ENCODE assay signal across 8 cellular contexts in genomic region chr20:8132015-8132631, GRCh38. TPM values are rescaled to one million over a fixed set of nuclear protein-coding genes. Genes with fewer than 3 reads are reported as not detected.
DNase-seq lines count a peak whose midpoint lies in the region; ATAC-seq and TF ChIP-seq lines count a peak whose summit lies in the region.

Gene PLCB1 (plus strand): TSS chr20:8132266. CDS start chr20:8132652, 386 bp downstream.

- no peaks in the 10 kb centered on the region for H3F3A ChIP-seq in PC-3 (ENCODE audit: low read length, unreplicated experiment)

- WGBS in HUES64, result under 1% methylated on average over 70 of the region's 71 CpGs

- H3K79me2 ChIP-seq in PC-3 (ENCODE audit: low read length), result no peaks in the 10 kb centered on the region

- peak; percentile 72 to 91 (median 80) for DNase-seq in CD8-positive, alpha-beta memory T cell
- DNase-seq in PC-3 (peak; percentile 72), fibroblast of gingiva (ENCODE audit: low read depth) (peak; percentile 81), myocyte (ENCODE audit: low read depth) (peak; percentile 48)
- DNase-seq in activated T-helper 1 cell treated with anti-CD3 and anti-CD28 coated beads, Interleukin-12 subunit alpha, Interleukin-12 subunit beta, Interleukin-2, Interleukin-4 antibody, amounts not matched to agents 30 ng/mL and 10 ng/mL and 1 ng/mL, durations not matched to agents 14 hours and 24 hours and 36 hours (ENCODE audit: low spot score), result peak; percentile 59
- peak; percentile 54 to 75 for DNase-seq in stimulated activated CD8-positive, alpha-beta memory T cell treated with anti-CD3 and anti-CD28 coated beads, Interleukin-7, amount 100 ng/mL, for 4 hours (ENCODE audit: low read depth in 2 of 2)

- peak within 1 kb of the TSS; percentile 69 for H2AFZ ChIP-seq in PC-3 (ENCODE audit: low read length)

- CTCF ChIA-PET in CD8-positive, alpha-beta memory T cell (lab: Charles Lee), result interaction anchor here (0.7 to 4.0 kb wide), 14 partner anchors 9 to 590 kb away, joined by 3 to 20 read pairs (median 4); no protein-coding TSS in a partner anchor
- CTCF ChIA-PET in PC-3 (lab: Charles Lee), result interaction anchor here (0.6 to 0.7 kb wide), 2 partner anchors 151 to 590 kb away, joined by 3 read pairs; no protein-coding TSS in a partner anchor

- ATAC-seq in GM21381 (IDR thresholded peaks at IDR 0.05; ENCODE audit: unreplicated experiment), result peak; percentile 75
- ATAC-seq in PC-3, result peak; percentile 92

- H3K27me3 Mint-ChIP-seq in CD8-positive, alpha-beta memory T cell, result peaks cover 8 to 11% of the 10 kb centered on the region in 2 donors
- H3K27me3 Mint-ChIP-seq in activated T-helper 1 cell treated with anti-CD3 and anti-CD28 coated beads, Interleukin-12 subunit alpha, Interleukin-12 subunit beta, Interleukin-2, Interleukin-4 antibody, amounts not matched to agents 30 ng/mL and 10 ng/mL and 1 ng/mL, durations not matched to agents 14 hours and 24 hours and 36 hours (ENCODE audit: insufficient read depth), result peaks cover 31% of the 10 kb centered on the region

- H3K4me1 ChIP-seq in CD8-positive, alpha-beta memory T cell (ENCODE audit: insufficient read depth, low read length), result peaks cover 12% of the 10 kb centered on the region
- peaks cover 20% of the 10 kb centered on the region; the same call in 1 of the 2 replicates for H3K4me1 ChIP-seq in HUES64 (ENCODE audit: insufficient read depth, low read length)
- 0 out of 2 replicates have a peak, but pooled peaks cover 5% of the 10 kb centered on the region for H3K4me1 ChIP-seq in PC-3 (ENCODE audit: insufficient read depth, low read length)

- no peaks in the 10 kb centered on the region for H3K9me3 ChIP-seq in CD8-positive, alpha-beta memory T cell (ENCODE audit: low read length)
- H3K9me3 ChIP-seq in HUES64 (ENCODE audit: insufficient read depth, low read depth, low read length) (no peaks in the 10 kb centered on the region), PC-3 (ENCODE audit: low read length) (no peaks in the 10 kb centered on the region)

- H4K20me1 ChIP-seq in PC-3 (ENCODE audit: low read length), result no peaks in the 10 kb centered on the region

- BruUV-seq in PC-3 (replicated peaks; lab: Mats Ljungman, UMichigan), result no TSS peak

- H3K4me3 Mint-ChIP-seq in CD8-positive, alpha-beta memory T cell, result peak within 1 kb of the TSS; percentile 82 to 93 (median 91)
- H3K4me3 Mint-ChIP-seq in activated T-helper 1 cell treated with anti-CD3 and anti-CD28 coated beads, Interleukin-12 subunit alpha, Interleukin-12 subunit beta, Interleukin-2, Interleukin-4 antibody, amounts not matched to agents 30 ng/mL and 10 ng/mL and 1 ng/mL, durations not matched to agents 14 hours and 24 hours and 36 hours, result peak within 1 kb of the TSS; percentile 75

- peaks cover 13% of the 10 kb centered on the region for H3K27me3 ChIP-seq in CD8-positive, alpha-beta memory T cell (ENCODE audit: insufficient read depth, low read length, poor library complexity, severe bottlenecking)
- H3K27me3 ChIP-seq in HUES64 (ENCODE audit: insufficient read depth, low read length) (peaks cover 42% of the 10 kb centered on the region), PC-3 (ENCODE audit: low read length) (peaks cover 79% of the 10 kb centered on the region)

- H3K9me2 ChIP-seq in PC-3 (replicated peaks; ENCODE audit: low read length), result no peaks in the 10 kb centered on the region

- H3K4me2 ChIP-seq in PC-3 (ENCODE audit: low read length), result peak within 1 kb of the TSS; percentile 87

- H3K36me3 Mint-ChIP-seq in CD8-positive, alpha-beta memory T cell, result no peaks in the 10 kb centered on the region
- no peaks in the 10 kb centered on the region for H3K36me3 Mint-ChIP-seq in activated T-helper 1 cell treated with anti-CD3 and anti-CD28 coated beads, Interleukin-12 subunit alpha, Interleukin-12 subunit beta, Interleukin-2, Interleukin-4 antibody, amounts not matched to agents 30 ng/mL and 10 ng/mL and 1 ng/mL, durations not matched to agents 14 hours and 24 hours and 36 hours (ENCODE audit: low read depth)

- no peaks in the 10 kb centered on the region for H3K36me3 ChIP-seq in CD8-positive, alpha-beta memory T cell (ENCODE audit: insufficient read depth, low read length)
- H3K36me3 ChIP-seq in HUES64 (ENCODE audit: insufficient read depth, low read length) (no peaks in the 10 kb centered on the region), PC-3 (ENCODE audit: low read depth, low read length) (no peaks in the 10 kb centered on the region)

- no peaks in the 10 kb centered on the region for H3K9me3 Mint-ChIP-seq in CD8-positive, alpha-beta memory T cell
- H3K9me3 Mint-ChIP-seq in activated T-helper 1 cell treated with anti-CD3 and anti-CD28 coated beads, Interleukin-12 subunit alpha, Interleukin-12 subunit beta, Interleukin-2, Interleukin-4 antibody, amounts not matched to agents 30 ng/mL and 10 ng/mL and 1 ng/mL, durations not matched to agents 14 hours and 24 hours and 36 hours, result no peaks in the 10 kb centered on the region

- H3K4me1 Mint-ChIP-seq in CD8-positive, alpha-beta memory T cell, result peaks cover 27 to 39% (median 35%) of the 10 kb centered on the region in 3 donors
- peaks cover 5% of the 10 kb centered on the region for H3K4me1 Mint-ChIP-seq in activated T-helper 1 cell treated with anti-CD3 and anti-CD28 coated beads, Interleukin-12 subunit alpha, Interleukin-12 subunit beta, Interleukin-2, Interleukin-4 antibody, amounts not matched to agents 30 ng/mL and 10 ng/mL and 1 ng/mL, durations not matched to agents 14 hours and 24 hours and 36 hours (ENCODE audit: low read depth)

- H3K9ac ChIP-seq in HUES64 (ENCODE audit: low read depth, low read length) (peak within 1 kb of the TSS; percentile 64), PC-3 (ENCODE audit: low read length) (no peak within 1 kb of the TSS)

- intact Hi-C loops in PC-3 (cut with micrococcal nuclease), result loop anchor here (1.0 to 5.0 kb wide), 3 partner anchors 150 to 590 kb away; no protein-coding TSS in a partner anchor
- intact Hi-C loops in activated T-helper 1 cell treated with anti-CD3 and anti-CD28 coated beads, Interleukin-12 subunit alpha, Interleukin-12 subunit beta, Interleukin-2, Interleukin-4 antibody, amounts not matched to agents 30 ng/mL and 10 ng/mL and 1 ng/mL, durations not matched to agents 14 hours and 24 hours and 36 hours (cut with micrococcal nuclease), result loop anchor here (1.0 to 5.0 kb wide), 10 partner anchors 25 to 605 kb away; no protein-coding TSS in a partner anchor

- H3K4me3 ChIP-seq in CD8-positive, alpha-beta memory T cell (ENCODE audit: low read length), result peak within 1 kb of the TSS; percentile 56
- H3K4me3 ChIP-seq in HUES64 (ENCODE audit: low read length) (peak within 1 kb of the TSS; percentile 71), PC-3 (ENCODE audit: low read length) (peak within 1 kb of the TSS; percentile 56)

- peak; percentile 74 for TF ChIP-seq CTCF in PC-3 (conservative IDR thresholded peaks at IDR 0.05; ENCODE audit: low read depth, low read length)

- POLR2A ChIA-PET in CD8-positive, alpha-beta memory T cell (lab: Charles Lee), result interaction anchor here (1.4 kb wide), 1 partner anchor 22 kb away, joined by 9 read pairs; no protein-coding TSS in a partner anchor
- POLR2A ChIA-PET in PC-3 (lab: Charles Lee; ENCODE audit: unreplicated experiment), result no interaction called here

- no peak within 1 kb of the TSS for H3K27ac ChIP-seq in CD8-positive, alpha-beta memory T cell (ENCODE audit: low read depth, low read length)
- H3K27ac ChIP-seq in HUES64 (ENCODE audit: low read depth, low read length) (no peak within 1 kb of the TSS), PC-3 (ENCODE audit: low read length) (no peak within 1 kb of the TSS)

- H3K27ac Mint-ChIP-seq in CD8-positive, alpha-beta memory T cell, result peak within 1 kb of the TSS in 7 of 8 donors; percentile 48 to 88 (median 75)
- no peak within 1 kb of the TSS for H3K27ac Mint-ChIP-seq in activated T-helper 1 cell treated with anti-CD3 and anti-CD28 coated beads, Interleukin-12 subunit alpha, Interleukin-12 subunit beta, Interleukin-2, Interleukin-4 antibody, amounts not matched to agents 30 ng/mL and 10 ng/mL and 1 ng/mL, durations not matched to agents 14 hours and 24 hours and 36 hours

RNA-seq across cellular contexts. Expression of gene PLCB1, which starts in this region (rescaled TPM):
- total RNA-seq in CD8-positive, alpha-beta memory T cell, result 1 to 10 TPM; 8.5 to 9.9 TPM
- 8.8 TPM for polyA plus RNA-seq in CD8-positive, alpha-beta memory T cell
- polyA plus RNA-seq in HUES64 (2013, experiment 1 of 2), result 5.1 TPM
- polyA plus RNA-seq in HUES64 (2013, experiment 2 of 2), result 7.2 TPM
- total RNA-seq in PC-3 (2014; rRNA removed) (4.4 TPM in 2 replicates), myocyte (0.26 and 0.29 TPM in 2 replicates)
- total RNA-seq in activated T-helper 1 cell treated with anti-CD3 and anti-CD28 coated beads, Interleukin-12 subunit alpha, Interleukin-12 subunit beta, Interleukin-2, Interleukin-4 antibody, amounts not matched to agents 30 ng/mL and 10 ng/mL and 1 ng/mL, durations not matched to agents 14 hours and 24 hours and 36 hours, result 3.2 and 5.3 TPM in 2 replicates
- polyA plus RNA-seq in myocyte (2012), result not detected

Comparison
In these comparisons a context has a peak if more than half of its experiments do, and no peak if none do; other contexts are left out.
1. Peak in DNase-seq in myocyte; RNA of the gene not detected or under 1 TPM.